ENCODE assay signal across 16 cellular contexts in the genomic region with DNA sequence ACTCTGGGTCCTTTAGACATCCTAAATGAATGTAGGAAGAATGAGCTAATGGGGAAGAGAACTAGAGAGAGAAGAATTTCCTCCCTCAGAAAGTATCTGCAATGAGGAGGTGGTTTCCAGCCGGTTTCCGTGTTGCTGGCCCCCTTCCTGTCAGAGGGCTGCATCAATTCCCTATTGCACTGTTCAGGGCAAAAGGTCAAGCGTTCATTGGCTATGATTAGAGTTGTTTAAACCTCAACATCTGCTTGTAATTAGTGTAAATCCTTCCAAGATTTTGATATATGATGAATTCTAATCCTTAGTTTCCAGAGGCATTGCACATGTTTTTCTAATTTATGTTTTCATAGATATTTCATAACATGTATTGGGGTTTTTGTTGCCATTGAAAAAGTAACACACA.
A peak's percentile ranks its signal among the peaks of the same experiment; 100 is the strongest.
DNase-seq lines count a peak whose midpoint lies in the region; ATAC-seq and TF ChIP-seq lines count a peak whose summit lies in the region.
"Had no signal": no experiment of that assay in that cellular context is flagged by ENCODE, and none has a peak within 500 bp of the region (broad histone marks: within the 10 kb centered on the region; RNA-seq: fewer than 3 reads in every experiment).

No MANE protein-coding gene starts in this region.

- CTCF ChIA-PET in A673 (lab: Charles Lee), result no interaction called here

- H3K9me3 ChIP-seq in A673 (ENCODE audit: low read depth, low read length, poor library complexity, severe bottlenecking) (no peaks in the 10 kb centered on the region), MG63 (no peaks in the 10 kb centered on the region)
- H3K9me3 ChIP-seq: A549, pancreas, SJSA1 had no signal

- ATAC-seq in GM19372 (IDR thresholded peaks at IDR 0.05; ENCODE audit: low read depth, unreplicated experiment) (peak; percentile 53), GM19035 (IDR thresholded peaks at IDR 0.05; ENCODE audit: unreplicated experiment) (no peak)
- ATAC-seq: A549; activated T-cell treated with anti-CD3 and anti-CD28 coated beads, Interleukin-2, amount 50 U/mL, for 4 hours; pancreas had no signal

- peak; percentile 70 for DNase-seq in A673 (ENCODE audit: low spot score)
- peak; percentile 42 for DNase-seq in RPMI7951 (ENCODE audit: low read depth)
- peak; percentile 74 for DNase-seq in fibroblast of villous mesenchyme (ENCODE audit: low read depth)
- DNase-seq in medulla oblongata (ENCODE audit: extremely low spot score), result no peak
- no peak for DNase-seq in MG63
- no peak for DNase-seq in iPS-NIHi7 (ENCODE audit: extremely low spot score)
- DNase-seq: activated T-cell treated with anti-CD3 and anti-CD28 coated beads, Interleukin-2, amount 50 U/mL, for 4 hours; NCI-H187; OCI-M1; pancreas; small intestine had no signal

- POLR2A ChIA-PET in A673 (lab: Charles Lee; ENCODE audit: low non-redundant PET), result no interaction called here

- peaks cover 7% of the 10 kb centered on the region for H3K4me1 ChIP-seq in A673 (ENCODE audit: insufficient read depth, low read length, poor library complexity, severe bottlenecking)
- H3K4me1 ChIP-seq: A549, pancreas, SJSA1 had no signal

- intact Hi-C loops in A673 (cut with micrococcal nuclease; ENCODE audit: unreplicated experiment), result no loop called here

- no TSS peak for BruUV-seq in A673 (replicated peaks; lab: Mats Ljungman, UMichigan)

- no peak for TF ChIP-seq CTCF in A673 (conservative IDR thresholded peaks at IDR 0.05; ENCODE audit: low read depth, low read length)
- no peak for TF ChIP-seq CTCF in fibroblast of villous mesenchyme (IDR thresholded peaks at IDR 0.05; ENCODE audit: insufficient read depth, low read depth, low read length)

- H3K4me3 ChIP-seq in A673 (ENCODE audit: low read depth, low read length, poor library complexity, severe bottlenecking), result no peak overlapping the region
- no peak overlapping the region for H3K4me3 ChIP-seq in fibroblast of villous mesenchyme (ENCODE audit: low read depth, low read length)
- no peak overlapping the region for H3K4me3 ChIP-seq in MG63
- H3K4me3 ChIP-seq: A549, pancreas, SJSA1, tibial nerve had no signal

- no peak overlapping the region for H3K27ac ChIP-seq in A673 (ENCODE audit: low read depth, low read length, poor library complexity, severe bottlenecking)
- H3K27ac ChIP-seq: A549, pancreas, SJSA1, tibial nerve had no signal

- no peaks in the 10 kb centered on the region for H3K36me3 ChIP-seq in A673 (ENCODE audit: insufficient read depth, low read length, poor library complexity, severe bottlenecking)
- no peaks in the 10 kb centered on the region for H3K36me3 ChIP-seq in MG63
- H3K36me3 ChIP-seq: pancreas, SJSA1, tibial nerve had no signal

- H3K27me3 ChIP-seq in A673 (replicated peaks; ENCODE audit: insufficient read depth, low read depth, low read length, poor library complexity), result no peaks in the 10 kb centered on the region
- H3K27me3 ChIP-seq in MG63, result no peaks in the 10 kb centered on the region
- H3K27me3 ChIP-seq: pancreas, tibial nerve had no signal

Comparison
In these comparisons a context has a peak if more than half of its experiments do, and no peak if none do; other contexts are left out.
1. DNase-seq: peak in A673 (single experiment), RPMI7951 (single experiment) and fibroblast of villous mesenchyme (single experiment); none in medulla oblongata (single experiment), MG63 (single experiment) and iPS-NIHi7 (single experiment).